In genomic region chr2:152406836-152407161, GRCh38 we compare ENCODE assay signal across 10 cellular contexts.
DNase-seq lines count a peak whose midpoint lies in the region; ATAC-seq and TF ChIP-seq lines count a peak whose summit lies in the region.
"Had no signal": no experiment of that assay in that cellular context is flagged by ENCODE, and none has a peak within 500 bp of the region (broad histone marks: within the 10 kb centered on the region; RNA-seq: fewer than 3 reads in every experiment).

No MANE protein-coding gene starts in this region.

- H3K9ac ChIP-seq in HCT116 (ENCODE audit: low read length): no peak overlapping the region
- H3K9ac ChIP-seq in mucosa of rectum (ENCODE audit: low read depth in 1 of 2, low read length in 2 of 2): peak overlapping the region in 1 of 2 donors; percentile 42

- no TSS peak for BruUV-seq in HCT116 (replicated peaks; lab: Mats Ljungman, UMichigan)

- TF ChIP-seq CTCF in HCT116 (IDR thresholded peaks at IDR 0.05 in 2 of 3, conservative IDR thresholded peaks at IDR 0.05 in 1 of 3; ENCODE audit: borderline replicate concordance in 1 of 3, insufficient read depth in 1 of 3, low read depth in 2 of 3, low read length in 2 of 3) (no peak), coronary artery (IDR thresholded peaks at IDR 0.05) (no peak), GM10248 (IDR thresholded peaks at IDR 0.05; ENCODE audit: control extremely low read depth, extremely low read depth, low read depth, missing control alignments) (no peak)

- H3K36me3 ChIP-seq in ACC112 (ENCODE audit: insufficient read depth, low read length) (no peaks in the 10 kb centered on the region), HCT116 (ENCODE audit: control insufficient read depth in 1 of 2, insufficient read depth in 2 of 2, low read length in 2 of 2) (no peaks in the 10 kb centered on the region), mucosa of rectum (ENCODE audit: control insufficient read depth in 2 of 2, insufficient read depth in 2 of 2, low read length in 2 of 2) (no peaks in the 10 kb centered on the region)
- H3K36me3 ChIP-seq: SJCRH30 had no signal

- DNase-seq in HCT116 (ENCODE audit: low read depth, low spot score) (no peak), coronary artery (ENCODE audit: low spot score) (no peak), NAMALWA (ENCODE audit: low spot score) (no peak), GM10248 (ENCODE audit: extremely low spot score) (no peak)
- DNase-seq in stimulated activated CD4-positive, alpha-beta T cell treated with anti-CD3 and anti-CD28 coated beads, Interleukin-2, amount 100 ng/mL, for 48 hours: no peak
- DNase-seq: COR-L47, SJCRH30 had no signal

- no peak for TF ChIP-seq RAD21 in HCT116 (IDR thresholded peaks at IDR 0.05; ENCODE audit: low read depth)

- H3K27ac ChIP-seq in ACC112 (ENCODE audit: low read depth, low read length) (peak overlapping the region; percentile 46), HCT116 (ENCODE audit: low read depth, low read length) (no peak overlapping the region), coronary artery (no peak overlapping the region), mucosa of rectum (ENCODE audit: low read depth in 2 of 2, low read length in 2 of 2) (no peak overlapping the region)
- H3K27ac ChIP-seq: SJCRH30 had no signal

- no peaks in the 10 kb centered on the region for H4K20me1 ChIP-seq in HCT116 (ENCODE audit: insufficient read depth)

- H3K27me3 ChIP-seq in ACC112 (ENCODE audit: insufficient read depth, low read length): no peaks in the 10 kb centered on the region
- no peaks in the 10 kb centered on the region for H3K27me3 ChIP-seq in HCT116 (ENCODE audit: insufficient read depth, low read length)
- no peaks in the 10 kb centered on the region for H3K27me3 ChIP-seq in mucosa of rectum (ENCODE audit: control insufficient read depth in 2 of 2, insufficient read depth in 2 of 2, low read length in 2 of 2)
- H3K27me3 ChIP-seq: SJCRH30 had no signal

- CTCF ChIA-PET in HCT116 (lab: Charles Lee): no interaction called here
- CTCF ChIA-PET in GM10248 (lab: Yijun Ruan, JAX): interaction anchor here (1.0 to 5.8 kb wide), 10 partner anchors 8 to 228 kb away, joined by 3 to 35 read pairs (median 4); no protein-coding TSS in a partner anchor

- peak overlapping the region; percentile 48 for H2AFZ ChIP-seq in ACC112 (ENCODE audit: low read length, unreplicated experiment)
- H2AFZ ChIP-seq in HCT116 (ENCODE audit: low read depth, low read length, poor library complexity, severe bottlenecking): no peak overlapping the region

- H3K9me3 ChIP-seq in HCT116 (ENCODE audit: control insufficient read depth in 1 of 2, insufficient read depth in 1 of 2, low read depth in 1 of 2, low read length in 2 of 2): no peaks in the 10 kb centered on the region
- no peaks in the 10 kb centered on the region for H3K9me3 ChIP-seq in mucosa of rectum (ENCODE audit: control insufficient read depth in 2 of 2, low read length in 2 of 2)
- H3K9me3 ChIP-seq: SJCRH30 had no signal

- ATAC-seq in HCT116 (no peak), HG03439 (IDR thresholded peaks at IDR 0.05; ENCODE audit: unreplicated experiment) (no peak)

- H3K9me2 ChIP-seq in HCT116 (ENCODE audit: insufficient read depth): no peaks in the 10 kb centered on the region; the same call in 1 of the 2 replicates

- H3K4me3 ChIP-seq in ACC112 (ENCODE audit: low read depth, low read length): peak overlapping the region; percentile 71
- H3K4me3 ChIP-seq in HCT116 (replicated peaks in 1 of 2; ENCODE audit: low read depth in 1 of 2, low read length in 2 of 2): no peak overlapping the region
- peak overlapping the region; percentile 56 for H3K4me3 ChIP-seq in coronary artery
- peak overlapping the region; percentile 39 to 40 for H3K4me3 ChIP-seq in mucosa of rectum (ENCODE audit: low read length in 2 of 2)
- H3K4me3 ChIP-seq: SJCRH30 had no signal

- peaks cover 87% of the 10 kb centered on the region for H3K79me2 ChIP-seq in ACC112 (ENCODE audit: control insufficient read depth, insufficient read depth, low read length, unreplicated experiment)
- H3K79me2 ChIP-seq in HCT116 (ENCODE audit: insufficient read depth, low read length): peaks cover 76% of the 10 kb centered on the region

- RAD21 ChIA-PET in HCT116 (lab: Charles Lee; ENCODE audit: low non-redundant PET in 1 of 2, low total read pairs in 2 of 2, uncharacterized antibody in 2 of 2, unreplicated experiment in 2 of 2): no interaction called here

- H3K4me2 ChIP-seq in HCT116 (ENCODE audit: low read length): peak overlapping the region; percentile 41

- peaks cover 50% of the 10 kb centered on the region for H3K4me1 ChIP-seq in ACC112 (ENCODE audit: control insufficient read depth, insufficient read depth, low read length, unreplicated experiment)
- H3K4me1 ChIP-seq in HCT116 (ENCODE audit: control insufficient read depth in 1 of 2, insufficient read depth in 2 of 2, low read length in 2 of 2): peaks cover 21 to 61% of the 10 kb centered on the region in 2 experiments
- H3K4me1 ChIP-seq in mucosa of rectum (ENCODE audit: control insufficient read depth in 2 of 2, insufficient read depth in 2 of 2, low read length in 2 of 2): peaks cover 4 to 19% of the 10 kb centered on the region in 2 donors

- POLR2A ChIA-PET in HCT116 (lab: Charles Lee): no interaction called here
- POLR2A ChIA-PET in GM10248 (lab: Yijun Ruan, JAX): interaction anchor here (0.5 to 1.2 kb wide), 3 partner anchors 11 to 360 kb away, joined by 3 read pairs; no protein-coding TSS in a partner anchor

- no peak for TF ChIP-seq POLR2A in HCT116 (IDR thresholded peaks at IDR 0.05; ENCODE audit: borderline replicate concordance, extremely low read depth, insufficient read depth, insufficient read length)

- intact Hi-C loops in HCT116 (cut with micrococcal nuclease): no loop called here

TF ChIP-seq in HCT116, 20 proteins besides CTCF, POLR2A, EP300 and RAD21 (continues in another document):
- TF ChIP-seq REST (IDR thresholded peaks at IDR 0.05; ENCODE audit: low read depth) (no peak), SRF (IDR thresholded peaks at IDR 0.05; ENCODE audit: low read depth) (no peak), SIN3A (IDR thresholded peaks at IDR 0.05; ENCODE audit: low read depth) (no peak), MAX (IDR thresholded peaks at IDR 0.05) (no peak), ELF1 (IDR thresholded peaks at IDR 0.05; ENCODE audit: borderline replicate concordance, low read depth) (no peak), TCF7L2 (IDR thresholded peaks at IDR 0.05; ENCODE audit: borderline replicate concordance, extremely low read depth, insufficient read depth, insufficient read length) (no peak), EZH2 (IDR thresholded peaks at IDR 0.05) (no peak), YY1 (IDR thresholded peaks at IDR 0.05; ENCODE audit: extremely low read depth, insufficient replicate concordance, low read depth, low read length) (no peak), JUND (IDR thresholded peaks at IDR 0.05) (no peak), ZNF274 (IDR thresholded peaks at IDR 0.05; ENCODE audit: low read depth, low read length) (no peak), CEBPB (IDR thresholded peaks at IDR 0.05; ENCODE audit: low read depth) (no peak), FOSL1 (IDR thresholded peaks at IDR 0.05; ENCODE audit: low read depth) (no peak), ZBTB33 (IDR thresholded peaks at IDR 0.05; ENCODE audit: extremely low read depth, insufficient replicate concordance, low read length) (no peak), ATF3 (IDR thresholded peaks at IDR 0.05) (no peak)

Comparison
In these comparisons a context has a peak if more than half of its experiments do, and no peak if none do; other contexts are left out.
1. H3K4me3 ChIP-seq: peak in ACC112 (single experiment), coronary artery (single experiment) and mucosa of rectum (2 of 2); none in HCT116 (0 of 2).